Comparison of ENCODE assay signal across 11 cellular contexts in genomic region chr7:114051871-114052324, GRCh38.
DNase-seq lines count a peak whose midpoint lies in the region; ATAC-seq, FAIRE-seq and TF ChIP-seq lines count a peak whose summit lies in the region.
"Had no signal": no experiment of that assay in that cellular context is flagged by ENCODE, and none has a peak within 500 bp of the region (broad histone marks: within the 10 kb centered on the region; RNA-seq: fewer than 3 reads in every experiment).

No MANE protein-coding gene starts in this region.

- ATAC-seq in CD4-positive, CD25-positive, alpha-beta regulatory T cell (ENCODE audit: low read depth in 2 of 2) = peak; percentile 26 to 30
- peak; percentile 77 for ATAC-seq in HG03097 (IDR thresholded peaks at IDR 0.05; ENCODE audit: low FRiP score, unreplicated experiment)

- H3K4me1 Mint-ChIP-seq in CD4-positive, CD25-positive, alpha-beta regulatory T cell = peaks cover 5 to 17% (median 13%) of the 10 kb centered on the region in 4 donors
- peaks cover 7% of the 10 kb centered on the region for H3K4me1 Mint-ChIP-seq in activated T-helper 1 cell treated with anti-CD3 and anti-CD28 coated beads, Interleukin-12 subunit alpha, Interleukin-12 subunit beta, Interleukin-2, Interleukin-4 antibody, amounts not matched to agents 30 ng/mL and 10 ng/mL and 1 ng/mL, durations not matched to agents 14 hours and 24 hours and 36 hours (ENCODE audit: low read depth)

- intact Hi-C loops in OCI-LY7 (cut with micrococcal nuclease; ENCODE audit: unreplicated experiment) = no loop called here
- intact Hi-C loops in activated T-helper 1 cell treated with anti-CD3 and anti-CD28 coated beads, Interleukin-12 subunit alpha, Interleukin-12 subunit beta, Interleukin-2, Interleukin-4 antibody, amounts not matched to agents 30 ng/mL and 10 ng/mL and 1 ng/mL, durations not matched to agents 14 hours and 24 hours and 36 hours (cut with micrococcal nuclease) = no loop called here

- BruUV-seq in OCI-LY7 (replicated peaks; lab: Mats Ljungman, UMichigan) = no TSS peak

- no peak overlapping the region for H3K4me3 Mint-ChIP-seq in CD4-positive, CD25-positive, alpha-beta regulatory T cell
- H3K4me3 Mint-ChIP-seq in activated T-helper 1 cell treated with anti-CD3 and anti-CD28 coated beads, Interleukin-12 subunit alpha, Interleukin-12 subunit beta, Interleukin-2, Interleukin-4 antibody, amounts not matched to agents 30 ng/mL and 10 ng/mL and 1 ng/mL, durations not matched to agents 14 hours and 24 hours and 36 hours = no peak overlapping the region
- H3K4me3 Mint-ChIP-seq: natural killer cell; T-helper 1 cell treated with Interleukin-12 subunit alpha and Interleukin-12 subunit beta and Interleukin-4 antibody, amounts not matched to agents 30 μg/mL and 1 μg/mL, for 36 hours had no signal

- H3K27me3 Mint-ChIP-seq in CD4-positive, CD25-positive, alpha-beta regulatory T cell = no peaks in the 10 kb centered on the region
- H3K27me3 Mint-ChIP-seq in activated T-helper 1 cell treated with anti-CD3 and anti-CD28 coated beads, Interleukin-12 subunit alpha, Interleukin-12 subunit beta, Interleukin-2, Interleukin-4 antibody, amounts not matched to agents 30 ng/mL and 10 ng/mL and 1 ng/mL, durations not matched to agents 14 hours and 24 hours and 36 hours (ENCODE audit: insufficient read depth) = no peaks in the 10 kb centered on the region

- no peaks in the 10 kb centered on the region for H3K27me3 ChIP-seq in CD4-positive, CD25-positive, alpha-beta regulatory T cell (ENCODE audit: control insufficient read depth, insufficient read depth, low read length)

- CTCF ChIA-PET in OCI-LY7 (lab: Charles Lee; ENCODE audit: unreplicated experiment) = no interaction called here

- peaks cover 0 to 6% (median 1%) of the 10 kb centered on the region in 7 donors for H3K9me3 Mint-ChIP-seq in CD4-positive, CD25-positive, alpha-beta regulatory T cell
- no peaks in the 10 kb centered on the region for H3K9me3 Mint-ChIP-seq in activated T-helper 1 cell treated with anti-CD3 and anti-CD28 coated beads, Interleukin-12 subunit alpha, Interleukin-12 subunit beta, Interleukin-2, Interleukin-4 antibody, amounts not matched to agents 30 ng/mL and 10 ng/mL and 1 ng/mL, durations not matched to agents 14 hours and 24 hours and 36 hours
- H3K9me3 Mint-ChIP-seq: T-helper 1 cell treated with Interleukin-12 subunit alpha and Interleukin-12 subunit beta and Interleukin-4 antibody, amounts not matched to agents 30 μg/mL and 1 μg/mL, for 36 hours had no signal

- DNase-seq in CD4-positive, CD25-positive, alpha-beta regulatory T cell = no peak
- DNase-seq in GM20000 (ENCODE audit: low spot score) = peak; percentile 18
- DNase-seq in OCI-LY7 (ENCODE audit: low spot score) = peak; percentile 60
- no peak for DNase-seq in urothelium cell line (ENCODE audit: low spot score)
- no peak for DNase-seq in activated T-helper 1 cell treated with anti-CD3 and anti-CD28 coated beads, Interleukin-12 subunit alpha, Interleukin-12 subunit beta, Interleukin-2, Interleukin-4 antibody, amounts not matched to agents 30 ng/mL and 10 ng/mL and 1 ng/mL, durations not matched to agents 14 hours and 24 hours and 36 hours (ENCODE audit: low spot score)
- DNase-seq in NCI-H1048 (lab: John Stamatoyannopoulos, UW) = no peak
- no peak for DNase-seq in activated T-cell treated with anti-CD3 and anti-CD28 coated beads, Interleukin-2, amount 50 U/mL, for 48 hours
- DNase-seq: foreskin fibroblast, natural killer cell had no signal

- no peak overlapping the region for H3K27ac Mint-ChIP-seq in CD4-positive, CD25-positive, alpha-beta regulatory T cell
- no peak overlapping the region for H3K27ac Mint-ChIP-seq in activated T-helper 1 cell treated with anti-CD3 and anti-CD28 coated beads, Interleukin-12 subunit alpha, Interleukin-12 subunit beta, Interleukin-2, Interleukin-4 antibody, amounts not matched to agents 30 ng/mL and 10 ng/mL and 1 ng/mL, durations not matched to agents 14 hours and 24 hours and 36 hours
- H3K27ac Mint-ChIP-seq: natural killer cell; T-helper 1 cell treated with Interleukin-12 subunit alpha and Interleukin-12 subunit beta and Interleukin-4 antibody, amounts not matched to agents 30 μg/mL and 1 μg/mL, for 36 hours had no signal

- no peak overlapping the region for H3K27ac ChIP-seq in CD4-positive, CD25-positive, alpha-beta regulatory T cell (ENCODE audit: insufficient read depth, low read length, poor library complexity, severe bottlenecking)
- H3K27ac ChIP-seq in OCI-LY7 (ENCODE audit: low read depth, low read length, poor library complexity, severe bottlenecking) = peak overlapping the region; percentile 37

- FAIRE-seq in urothelium cell line (lab: Jason Lieb, UNC) = no peak

- no peaks in the 10 kb centered on the region for H3K9me2 ChIP-seq in OCI-LY7 (ENCODE audit: insufficient read depth, low read length)

- H3K4me1 ChIP-seq in CD4-positive, CD25-positive, alpha-beta regulatory T cell (ENCODE audit: control insufficient read depth, insufficient read depth, low read length, poor library complexity, severe bottlenecking) = no peaks in the 10 kb centered on the region
- peaks cover 11% of the 10 kb centered on the region for H3K4me1 ChIP-seq in OCI-LY7 (ENCODE audit: insufficient read depth, low read length, poor library complexity, severe bottlenecking)

- no peaks in the 10 kb centered on the region for H3K36me3 ChIP-seq in CD4-positive, CD25-positive, alpha-beta regulatory T cell (ENCODE audit: control insufficient read depth, insufficient read depth, low read length)
- H3K36me3 ChIP-seq in OCI-LY7 (ENCODE audit: insufficient read depth, low read length) = no peaks in the 10 kb centered on the region

- no peaks in the 10 kb centered on the region for H3K36me3 Mint-ChIP-seq in CD4-positive, CD25-positive, alpha-beta regulatory T cell
- H3K36me3 Mint-ChIP-seq in activated T-helper 1 cell treated with anti-CD3 and anti-CD28 coated beads, Interleukin-12 subunit alpha, Interleukin-12 subunit beta, Interleukin-2, Interleukin-4 antibody, amounts not matched to agents 30 ng/mL and 10 ng/mL and 1 ng/mL, durations not matched to agents 14 hours and 24 hours and 36 hours (ENCODE audit: low read depth) = no peaks in the 10 kb centered on the region
- H3K36me3 Mint-ChIP-seq: natural killer cell had no signal

- H3K9me3 ChIP-seq in CD4-positive, CD25-positive, alpha-beta regulatory T cell (ENCODE audit: control insufficient read depth in 2 of 2, low read length in 2 of 2) = no peaks in the 10 kb centered on the region
- no peaks in the 10 kb centered on the region for H3K9me3 ChIP-seq in OCI-LY7 (ENCODE audit: low read length)

- H2AFZ ChIP-seq in OCI-LY7 (ENCODE audit: low read length) = no peak overlapping the region

- no peaks in the 10 kb centered on the region for H4K20me1 ChIP-seq in OCI-LY7 (ENCODE audit: insufficient read depth, low read length)

- no peaks in the 10 kb centered on the region for H3K79me2 ChIP-seq in OCI-LY7 (ENCODE audit: insufficient read depth, low read depth, low read length)

- no peak overlapping the region for H3K4me3 ChIP-seq in CD4-positive, CD25-positive, alpha-beta regulatory T cell (ENCODE audit: low read depth, low read length)
- no peak overlapping the region for H3K4me3 ChIP-seq in OCI-LY7 (ENCODE audit: low read depth, low read length, poor library complexity, severe bottlenecking)

- TF ChIP-seq CTCF in GM20000 (IDR thresholded peaks at IDR 0.05; ENCODE audit: extremely low read depth, missing control alignments) = no peak
- no peak for TF ChIP-seq CTCF in OCI-LY7 (conservative IDR thresholded peaks at IDR 0.05; ENCODE audit: low read length)

- POLR2A ChIA-PET in OCI-LY7 (lab: Charles Lee) = no interaction called here

- H3K4me2 ChIP-seq in OCI-LY7 (ENCODE audit: low read length) = peak overlapping the region; percentile 26

Comparison
In these comparisons a context has a peak if more than half of its experiments do, and no peak if none do; other contexts are left out.
1. DNase-seq: peak in GM20000 (single experiment) and OCI-LY7 (single experiment); none in CD4-positive, CD25-positive, alpha-beta regulatory T cell (0 of 3), urothelium cell line (single experiment), activated T-helper 1 cell treated with anti-CD3 and anti-CD28 coated beads, Interleukin-12 subunit alpha, Interleukin-12 subunit beta, Interleukin-2, Interleukin-4 antibody, amounts not matched to agents 30 ng/mL and 10 ng/mL and 1 ng/mL, durations not matched to agents 14 hours and 24 hours and 36 hours (single experiment), NCI-H1048 (single experiment) and activated T-cell treated with anti-CD3 and anti-CD28 coated beads, Interleukin-2, amount 50 U/mL, for 48 hours (0 of 2).